Comparison of ENCODE assay signal across 1 cellular context in genomic region chr3:14631101-14631497, GRCh38.
TF ChIP-seq lines count a peak whose summit lies in the region.

No MANE protein-coding gene starts in this region.

TF ChIP-seq in HepG2, 621 proteins besides CTCF, POLR2A, EP300 and RAD21 (continued from another document):
- TF ChIP-seq RBAK (CRISPR knock-in tag; IDR thresholded peaks at IDR 0.05): peak; percentile 95
